In genomic region chr11:66011785-66012303, GRCh38 we compare ENCODE assay signal across 11 cellular contexts. TPM values are rescaled to one million over a fixed set of nuclear protein-coding genes. Genes with fewer than 3 reads are reported as not detected.
A peak's percentile ranks its signal among the peaks of the same experiment; 100 is the strongest.
DNase-seq lines count a peak whose midpoint lies in the region; ATAC-seq, FAIRE-seq and TF ChIP-seq lines count a peak whose summit lies in the region.
"Had no signal": no experiment of that assay in that cellular context is flagged by ENCODE, and none has a peak within 500 bp of the region (broad histone marks: within the 10 kb centered on the region; RNA-seq: fewer than 3 reads in every experiment).

Gene CST6, plus strand, starts transcription at chr11:66012008. Its CDS starts 37 bp downstream, at chr11:66012045.

- H3K27ac ChIP-seq in K562 (ENCODE audit: extremely low read depth, low read depth, low read length): no peak within 1 kb of the TSS
- H3K27ac ChIP-seq in left lung: peak within 1 kb of the TSS; percentile 63 to 70
- peak within 1 kb of the TSS; percentile 69 to 96 for H3K27ac ChIP-seq in tibial artery

- TF ChIP-seq POLR2A in K562 (conservative IDR thresholded peaks at IDR 0.05): no peak

- 73% methylated on average over 31 of the region's 61 CpGs for WGBS in K562 (ENCODE audit: insufficient coverage, low coverage, missing lambda C conversion rate)

- POLR2A ChIA-PET in K562 (lab: Yijun Ruan, JAX): interaction anchor here (0.6 to 2.2 kb wide), 2 partner anchors 10 to 233 kb away, joined by 3 to 6 read pairs; no protein-coding TSS in a partner anchor

- intact Hi-C loops in K562 (cut with micrococcal nuclease) (no loop called here), left lung (cut with DNase I) (no loop called here), tibial artery (cut with DNase I; ENCODE audit: low total_unique reads) (no loop called here)

- H3K9ac ChIP-seq in K562 (ENCODE audit: insufficient read depth in 1 of 2, low read depth in 2 of 2, low read length in 2 of 2): peak within 1 kb of the TSS in 1 of 2 experiments; percentile 62; a peak in 1 of 4 replicates

- CTCF ChIA-PET in K562 (lab: Yijun Ruan, JAX; ENCODE audit: low intra/inter-chr PET ratio): no interaction called here

- H3K27me3 Mint-ChIP-seq in activated T-cell treated with anti-CD3 and anti-CD28 coated beads, Interleukin-2, amount 50 U/mL, for 72 hours (ENCODE audit: low read depth): peaks cover 21% of the 10 kb centered on the region

- no peak for TF ChIP-seq EP300 in K562 (IDR thresholded peaks at IDR 0.05; ENCODE audit: low read length)

- H3K79me2 ChIP-seq in K562 (ENCODE audit: control insufficient read depth, insufficient read depth, low read length): no peaks in the 10 kb centered on the region

- no peaks in the 10 kb centered on the region for H4K20me1 ChIP-seq in K562 (replicated peaks; ENCODE audit: control insufficient read depth, insufficient read depth, low read length)

- no peaks in the 10 kb centered on the region for H3K4me1 Mint-ChIP-seq in activated T-cell treated with anti-CD3 and anti-CD28 coated beads, Interleukin-2, amount 50 U/mL, for 72 hours (ENCODE audit: low read depth)

- no TSS peak for BruUV-seq in K562 (replicated peaks; lab: Mats Ljungman, UMichigan)

- no peak for TF ChIP-seq RAD21 in K562 (CRISPR knock-in tag; conservative IDR thresholded peaks at IDR 0.05 in 1 of 2, IDR thresholded peaks at IDR 0.05 in 1 of 2)

- no peaks in the 10 kb centered on the region for H3K9me3 Mint-ChIP-seq in activated T-cell treated with anti-CD3 and anti-CD28 coated beads, Interleukin-2, amount 50 U/mL, for 72 hours
- H3K9me3 Mint-ChIP-seq: activated naive CD4-positive, alpha-beta T cell treated with anti-CD3 and anti-CD28 coated beads, Interleukin-2, amount 50 U/mL, for 72 hours had no signal

- peak; percentile 31 to 39 for ATAC-seq in activated T-cell treated with anti-CD3 and anti-CD28 coated beads, Interleukin-2, amount 50 U/mL, for 72 hours (replicated peaks in 1 of 2)
- ATAC-seq in K562: no peak
- ATAC-seq in left lung: peak; percentile 18

- H3K9me3 ChIP-seq in K562 (replicated peaks; ENCODE audit: control insufficient read depth, insufficient read depth, low read depth, low read length) (no peaks in the 10 kb centered on the region), left lung (no peaks in the 10 kb centered on the region), tibial artery (no peaks in the 10 kb centered on the region)

- no peak for FAIRE-seq in K562 (lab: Jason Lieb, UNC)

- in situ Hi-C loops in K562 (cut with MboI): no loop called here
- in situ Hi-C loops in KBM-7 (cut with MboI; ENCODE audit: low pct_unique_long_range_greater_than_20kb, low sequenced_read_pairs): no loop called here

- no peaks in the 10 kb centered on the region for H3K9me1 ChIP-seq in K562 (ENCODE audit: control insufficient read depth, insufficient read depth, low read length)

- peak within 1 kb of the TSS; percentile 23; the same call in 1 of the 2 replicates for H2AFZ ChIP-seq in K562 (ENCODE audit: low read depth, low read length)

- H3K27me3 ChIP-seq in K562 (ENCODE audit: control insufficient read depth in 2 of 2, insufficient read depth in 2 of 2, low read length in 2 of 2) (no peaks in the 10 kb centered on the region), left lung (peaks cover 10 to 40% of the 10 kb centered on the region in 2 donors), tibial artery (no peaks in the 10 kb centered on the region)

- H3K36me3 ChIP-seq in K562 (ENCODE audit: control insufficient read depth, insufficient read depth, low read length) (no peaks in the 10 kb centered on the region), left lung (no peaks in the 10 kb centered on the region), tibial artery (no peaks in the 10 kb centered on the region)

- H3K4me3 ChIP-seq in K562 (no peak within 1 kb of the TSS), left lung (peak within 1 kb of the TSS; percentile 2 to 19), tibial artery (peak within 1 kb of the TSS; percentile 6 to 35)

- no peak for DNase-seq in activated T-cell treated with anti-CD3 and anti-CD28 coated beads, Interleukin-2, amount 50 U/mL, for 72 hours
- no peak for DNase-seq in activated T-cell treated with anti-CD3 and anti-CD28 coated beads, Interleukin-2, amount 50 U/mL, for 48 hours
- DNase-seq in K562 (ENCODE audit: extremely low read depth in 1 of 4, low spot score in 3 of 4): no peak
- peak in 1 of 2 donors; percentile 82 for DNase-seq in left lung
- DNase-seq in tibial artery: no peak
- DNase-seq in KBM-7: no peak
- no peak for DNase-seq in T-helper 9 cell
- DNase-seq in Ammon's horn (ENCODE audit: low spot score): no peak
- DNase-seq: NCI-H1930, retina had no signal

- TF ChIP-seq CTCF in K562 (IDR thresholded peaks at IDR 0.05 in 2 of 3, conservative IDR thresholded peaks at IDR 0.05 in 1 of 3; ENCODE audit: insufficient read depth in 2 of 3, low read depth in 1 of 3, low read length in 3 of 3) (no peak), left lung (IDR thresholded peaks at IDR 0.05) (no peak), tibial artery (IDR thresholded peaks at IDR 0.05) (no peak)

- H3K27ac Mint-ChIP-seq in activated T-cell treated with anti-CD3 and anti-CD28 coated beads, Interleukin-2, amount 50 U/mL, for 72 hours: no peak within 1 kb of the TSS
- H3K27ac Mint-ChIP-seq: activated naive CD4-positive, alpha-beta T cell treated with anti-CD3 and anti-CD28 coated beads, Interleukin-2, amount 50 U/mL, for 72 hours had no signal

- H3K4me3 Mint-ChIP-seq in activated T-cell treated with anti-CD3 and anti-CD28 coated beads, Interleukin-2, amount 50 U/mL, for 72 hours: peak within 1 kb of the TSS; percentile 58 to 60

- no peaks in the 10 kb centered on the region for H3K36me3 Mint-ChIP-seq in activated T-cell treated with anti-CD3 and anti-CD28 coated beads, Interleukin-2, amount 50 U/mL, for 72 hours (ENCODE audit: insufficient read depth in 2 of 2)
- H3K36me3 Mint-ChIP-seq: activated naive CD4-positive, alpha-beta T cell treated with anti-CD3 and anti-CD28 coated beads, Interleukin-2, amount 50 U/mL, for 72 hours had no signal

- H3K4me1 ChIP-seq in K562 (replicated peaks in 1 of 2; ENCODE audit: control insufficient read depth in 2 of 2, insufficient read depth in 2 of 2, low read length in 2 of 2): peaks cover 27 to 59% of the 10 kb centered on the region in 2 experiments
- peaks cover 0 to 18% of the 10 kb centered on the region in 2 donors for H3K4me1 ChIP-seq in left lung
- peaks cover 0 to 62% (median 52%) of the 10 kb centered on the region in 4 donors for H3K4me1 ChIP-seq in tibial artery

- peak within 1 kb of the TSS; percentile 49 for H3K4me2 ChIP-seq in K562 (ENCODE audit: insufficient read depth, low read length)

TF ChIP-seq in K562, 482 proteins besides CTCF, POLR2A, EP300 and RAD21 (continues in another document):
- TF ChIP-seq SPI1 (IDR thresholded peaks at IDR 0.05; ENCODE audit: borderline replicate concordance, low read depth, low read length): no peak
- peak; percentile 59; the same call in 1 of the 2 replicates for TF ChIP-seq HNRNPL (IDR thresholded peaks at IDR 0.05; ENCODE audit: low read depth, low read length)
- no peak for TF ChIP-seq YBX1 (IDR thresholded peaks at IDR 0.05)
- TF ChIP-seq ZNF764 (CRISPR knock-in tag; IDR thresholded peaks at IDR 0.05; ENCODE audit: low read depth): no peak
- TF ChIP-seq GTF3C2 (IDR thresholded peaks at IDR 0.05; ENCODE audit: borderline replicate concordance, extremely low read depth, insufficient read length): no peak
- TF ChIP-seq MTA1 (IDR thresholded peaks at IDR 0.05; ENCODE audit: borderline replicate concordance): no peak
- no peak for TF ChIP-seq RBM22 (IDR thresholded peaks at IDR 0.05; ENCODE audit: low read depth, low read length, poor library complexity, severe bottlenecking)
- no peak for TF ChIP-seq CHD2 (IDR thresholded peaks at IDR 0.05; ENCODE audit: low read depth, low read length)
- TF ChIP-seq RBM25 (IDR thresholded peaks at IDR 0.05; ENCODE audit: low read depth, low read length, severe bottlenecking): no peak

RNA-seq across cellular contexts. Expression of gene CST6, which starts in this region (rescaled TPM):
- under 1 TPM; 0.34 to 0.79 TPM for total RNA-seq in activated T-cell treated with anti-CD3 and anti-CD28 coated beads, Interleukin-2, amount 50 U/mL, for 72 hours
- total RNA-seq in K562 (2011; cell fraction: chromatin; rRNA removed; ENCODE audit: low replicate concordance): not detected in 2 replicates
- total RNA-seq in K562 (2011; cell fraction: nucleolus; rRNA removed): not detected in 2 replicates
- total RNA-seq in K562 (2011; cell fraction: nucleoplasm; rRNA removed): not detected in 2 replicates
- not detected in 2 replicates for total RNA-seq in K562 (2014; rRNA removed)
- total RNA-seq in K562 (2014; rRNA removed; fragmentation: Illumina TruSeq; extraction: Trizol): not detected in 2 replicates
- not detected in 2 replicates for total RNA-seq in K562 (2015; rRNA removed; fragmentation: Illumina TruSeq; extraction: Trizol)
- not detected in 2 replicates for total RNA-seq in K562 (2021)
- polyA plus RNA-seq in K562 (2011; rRNA removed): not detected in 2 replicates
- not detected in 2 replicates for polyA plus RNA-seq in K562 (2011; cell fraction: cytosol; rRNA removed)
- not detected in 2 replicates for polyA plus RNA-seq in K562 (2011; cell fraction: nucleus; rRNA removed)
- polyA plus RNA-seq in K562 (2012): not detected in 2 replicates
- polyA plus RNA-seq in K562 (2014; fragmentation: Illumina TruSeq; extraction: Trizol): not detected in 2 replicates
- not detected for polyA plus RNA-seq in K562 (2014; fragmentation: Nextera tagmentation; extraction: Ambion mirVana)
- polyA plus RNA-seq in K562 (2014; rRNA removed): not detected in 2 replicates
- not detected in 2 replicates for polyA minus RNA-seq in K562 (2011; rRNA and poly(A)+ RNA removed)
- not detected in 2 replicates for polyA minus RNA-seq in K562 (2011; cell fraction: cytosol; rRNA and poly(A)+ RNA removed)
- polyA minus RNA-seq in K562 (2011; cell fraction: nucleus; rRNA and poly(A)+ RNA removed): not detected in 2 replicates
- total RNA-seq in left lung: 10 to 100 TPM; 20.3 to 46.5 TPM

Comparison
In these comparisons a context has a peak if more than half of its experiments do, and no peak if none do; other contexts are left out.
1. RNA of gene CST6 (total RNA-seq): 20.3 to 46.5 TPM in left lung; 0.34 to 0.79 TPM in activated T-cell treated with anti-CD3 and anti-CD28 coated beads, Interleukin-2, amount 50 U/mL, for 72 hours and not detected in K562; every median in the first group is over 10 times any median in the second.
2. Peak in ATAC-seq in activated T-cell treated with anti-CD3 and anti-CD28 coated beads, Interleukin-2, amount 50 U/mL, for 72 hours; RNA of the gene not detected or under 1 TPM.